ENCODE assay signal across 23 cellular contexts in the genomic region with DNA sequence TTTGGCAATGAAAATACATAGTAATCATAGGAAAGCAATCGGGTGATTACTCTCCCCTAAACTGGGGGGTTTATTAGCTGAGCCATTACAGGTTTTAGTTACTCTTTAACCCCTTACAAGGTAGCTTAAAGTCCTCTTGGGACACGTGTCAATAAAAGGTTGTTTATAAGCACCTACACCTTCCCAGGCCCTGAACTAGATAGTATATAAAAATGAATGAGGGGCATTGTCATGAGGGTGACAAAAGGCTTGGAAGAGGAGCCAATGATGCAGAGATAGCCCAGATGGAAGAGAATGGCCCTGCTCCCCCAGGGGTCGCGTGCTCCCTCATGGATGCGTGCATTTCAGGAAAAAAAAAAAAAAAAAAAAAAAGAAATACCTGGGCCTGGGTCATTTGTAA.
"Had no signal": no experiment of that assay in that cellular context is flagged by ENCODE, and none has a peak within 500 bp of the region (broad histone marks: within the 10 kb centered on the region; RNA-seq: fewer than 3 reads in every experiment).

No MANE protein-coding gene starts in this region.

- H2AFZ ChIP-seq: neural progenitor cell had no signal

- H3K27me3 ChIP-seq: neural progenitor cell, pancreas, suprapubic skin, testis, tibial artery, transverse colon, upper lobe of right lung, uterus had no signal

- FAIRE-seq: pancreas had no signal

- H3K4me3 ChIP-seq: neural progenitor cell, pancreas, psoas muscle, skin epidermis, suprapubic skin, testis, tibial artery, transverse colon, upper lobe of right lung, uterus had no signal

- ATAC-seq: naive thymus-derived CD4-positive, alpha-beta T cell; natural killer cell; pancreas; psoas muscle; right cardiac atrium; sciatic nerve; stimulated activated effector memory CD8-positive, alpha-beta T cell treated with anti-CD3 and anti-CD28 coated beads, Interleukin-12 subunit alpha, Interleukin-12 subunit beta, amount 100 ng/mL, for 72 hours; stimulated activated naive B cell treated with anti-CD40 and anti-IgM and Interleukin-4, amounts not matched to agents 10 μg/mL and 1 μg/mL and 100 μg/mL, for 72 hours; upper lobe of right lung had no signal

- H3K27ac ChIP-seq: neural progenitor cell, pancreas, psoas muscle, skin epidermis, suprapubic skin, testis, tibial artery, transverse colon, upper lobe of right lung, uterus had no signal

- H3K9me3 ChIP-seq: pancreas, psoas muscle, suprapubic skin, testis, tibial artery, transverse colon, upper lobe of right lung, uterus had no signal

- DNase-seq: naive thymus-derived CD4-positive, alpha-beta T cell; natural killer cell; occipital lobe; stimulated activated CD4-positive, alpha-beta T cell treated with anti-CD3 and anti-CD28 coated beads, Interleukin-15, amount 100 ng/mL, for 24 hours; stimulated activated CD4-positive, alpha-beta T cell treated with anti-CD3 and anti-CD28 coated beads, Interleukin-2, amount 100 ng/mL, for 24 hours; stimulated activated CD4-positive, alpha-beta T cell treated with anti-CD3 and anti-CD28 coated beads, Interleukin-2, amount 100 ng/mL, for 48 hours; stimulated activated CD4-positive, alpha-beta T cell treated with anti-CD3 and anti-CD28 coated beads, Interleukin-4, amount 100 ng/mL, for 24 hours; stimulated activated naive B cell treated with anti-CD40 and anti-IgM and Interleukin-4, amounts not matched to agents 10 μg/mL and 1 μg/mL and 100 μg/mL, for 72 hours; stimulated activated naive CD4-positive, alpha-beta T cell treated with Interleukin-2 at 50 U/mL for 16 hours; substantia nigra; testis; transverse colon; uterus had no signal

- H3K4me2 ChIP-seq: neural progenitor cell had no signal

- H3K9ac ChIP-seq: neural progenitor cell had no signal

- H3K4me1 ChIP-seq: psoas muscle, testis, tibial artery, uterus had no signal

- H3K36me3 ChIP-seq: neural progenitor cell, pancreas, transverse colon, uterus had no signal
